ENCODE assay signal across 22 cellular contexts in the genomic region with DNA sequence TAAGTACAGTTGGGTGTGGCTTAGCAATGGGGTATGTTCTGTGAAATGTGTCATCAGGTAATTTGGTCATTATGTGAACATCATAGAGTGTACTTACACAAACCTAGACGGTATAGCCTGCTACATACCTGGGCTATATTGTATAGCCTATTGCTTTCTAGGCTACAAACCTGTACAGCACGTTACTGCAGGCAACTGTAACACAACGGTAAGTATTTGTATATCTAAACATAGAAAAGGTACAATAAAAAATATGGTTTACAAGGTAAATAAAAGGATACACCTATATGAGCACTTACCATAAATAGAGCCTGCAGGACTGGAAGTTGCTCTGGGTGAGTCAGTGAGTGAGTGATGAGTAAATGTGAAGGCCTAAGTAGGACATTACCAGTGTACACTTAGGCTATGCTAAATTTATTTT.
A peak's percentile ranks its signal among the peaks of the same experiment; 100 is the strongest.
DNase-seq lines count a peak whose midpoint lies in the region; ATAC-seq, FAIRE-seq and TF ChIP-seq lines count a peak whose summit lies in the region.
"Had no signal": no experiment of that assay in that cellular context is flagged by ENCODE, and none has a peak within 500 bp of the region (broad histone marks: within the 10 kb centered on the region; RNA-seq: fewer than 3 reads in every experiment).

No MANE protein-coding gene starts in this region.

- no peak overlapping the region for H2BK15ac ChIP-seq in IMR-90 (ENCODE audit: low read depth, low read length)

- no peak overlapping the region for H3K56ac ChIP-seq in IMR-90 (ENCODE audit: extremely low read depth, insufficient read depth, low read length)

- ATAC-seq in IMR-90 (ENCODE audit: low read depth) (peak; percentile 55), GM21786 (IDR thresholded peaks at IDR 0.05; ENCODE audit: unreplicated experiment) (no peak)
- ATAC-seq: heart left ventricle, lower lobe of right lung, Right ventricle myocardium inferior had no signal

- intact Hi-C loops in IMR-90 (cut with micrococcal nuclease): no loop called here

- POLR2A ChIA-PET in IMR-90 (lab: Charles Lee; ENCODE audit: unreplicated experiment): interaction anchor here (0.7 kb wide), 1 partner anchor 8 kb away, joined by 3 read pairs; no protein-coding TSS in a partner anchor

- H2BK20ac ChIP-seq in IMR-90 (ENCODE audit: low read depth, low read length): no peak overlapping the region

- DNase-seq in IMR-90 (peak; percentile 46), iris pigment epithelial cell (ENCODE audit: low read depth) (peak; percentile 58), urothelium cell line (ENCODE audit: low spot score) (no peak), NCI-H1694 treated with DMSO at 0.1 percent for 48 hours (lab: John Stamatoyannopoulos, UW) (no peak), WERI-Rb-1 (no peak)
- DNase-seq: activated CD4-positive, alpha-beta T cell treated with anti-CD3 and anti-CD28 coated beads, Interleukin-2, amount 10 ng/mL, durations not matched to agents 24 days and 14 days; activated effector memory CD4-positive, alpha-beta T cell treated with anti-CD3 and anti-CD28 coated beads, Interleukin-2, amount 50 U/mL, for 16 hours; adrenal gland; H9; heart left ventricle; lower lobe of right lung; NCI-H1694; NCI-H345; sigmoid colon; stimulated activated CD4-positive, alpha-beta T cell treated with anti-CD3 and anti-CD28 coated beads, Interleukin-1b, Interleukin-23, amount 100 ng/mL, for 48 hours; stimulated activated naive CD4-positive, alpha-beta T cell treated with Interleukin-2 at 50 U/mL for 16 hours had no signal

- no peaks in the 10 kb centered on the region for H4K20me1 ChIP-seq in IMR-90 (ENCODE audit: insufficient read depth, low read length)

- no peak overlapping the region for H2AK9ac ChIP-seq in IMR-90 (replicated peaks; ENCODE audit: low read depth, low read length, poor library complexity)

- dilution Hi-C loops in IMR-90 (cut with HindIII; ENCODE audit: low sequenced_read_pairs, unreplicated experiment): no loop called here

- no CpG with 5 or more reads among the region's 3 CpGs for WGBS in IMR-90 (ENCODE audit: extremely low coverage in 2 of 2, insufficient read length in 1 of 2), 2 experiments

- H2BK5ac ChIP-seq in IMR-90 (ENCODE audit: low read depth, low read length, poor library complexity, severe bottlenecking): peak overlapping the region; percentile 17

- H3K14ac ChIP-seq in IMR-90 (replicated peaks; ENCODE audit: low read depth, low read length): no peak overlapping the region

- no peak overlapping the region for H2AFZ ChIP-seq in IMR-90 (replicated peaks; ENCODE audit: low read length, poor library complexity)

- 0 out of 4 replicates have a peak, but pooled peaks cover 0 to 2% of the 10 kb centered on the region in 2 experiments for H3K79me1 ChIP-seq in IMR-90 (ENCODE audit: low read depth in 1 of 2, low read length in 2 of 2)

- H3K18ac ChIP-seq in IMR-90 (ENCODE audit: low read depth, low read length): no peak overlapping the region

- no peak overlapping the region for H3K9ac ChIP-seq in IMR-90 (ENCODE audit: low read depth, low read length)

- H3K4me2 ChIP-seq in IMR-90 (ENCODE audit: low read depth, low read length): no peak overlapping the region

- peaks cover 6% of the 10 kb centered on the region for H3K9me1 ChIP-seq in IMR-90 (ENCODE audit: insufficient read depth, low read length)

- no peak for TF ChIP-seq POLR2A in IMR-90 (IDR thresholded peaks at IDR 0.05; ENCODE audit: low read depth, low read length)

- no peak overlapping the region for H3K23ac ChIP-seq in IMR-90 (ENCODE audit: low read depth, low read length)

- H4K5ac ChIP-seq in IMR-90 (ENCODE audit: low read depth, low read length): no peak overlapping the region

- H4K8ac ChIP-seq in IMR-90 (ENCODE audit: low read depth in 2 of 2, low read length in 2 of 2): no peak overlapping the region

- H3K9me3 ChIP-seq in IMR-90 (ENCODE audit: control insufficient read depth, insufficient read depth, low read length): no peaks in the 10 kb centered on the region
- H3K9me3 ChIP-seq in WERI-Rb-1 (ENCODE audit: severe bottlenecking): no peaks in the 10 kb centered on the region
- H3K9me3 ChIP-seq: adrenal gland, heart left ventricle, lower lobe of right lung, sigmoid colon, tibial nerve had no signal

- FAIRE-seq in urothelium cell line (lab: Jason Lieb, UNC): peak; percentile 17
- FAIRE-seq: G401.6, TTC549 had no signal

- TF ChIP-seq RAD21 in IMR-90 (IDR thresholded peaks at IDR 0.05; ENCODE audit: low read length): no peak

- H3K36me3 ChIP-seq in IMR-90 (ENCODE audit: control insufficient read depth, insufficient read depth, low read length) (peaks cover 1% of the 10 kb centered on the region; the same call in 1 of the 2 replicates), WERI-Rb-1 (peaks cover 58% of the 10 kb centered on the region)

- peaks cover 4% of the 10 kb centered on the region for H3K4me1 ChIP-seq in IMR-90 (ENCODE audit: control insufficient read depth, insufficient read depth, low read length)
- H3K4me1 ChIP-seq: heart left ventricle, lower lobe of right lung, sigmoid colon, tibial nerve had no signal

- no TSS peak for BruUV-seq in IMR-90 (replicated peaks; lab: Mats Ljungman, UMichigan)

- CTCF ChIA-PET in IMR-90 (lab: Yijun Ruan, JAX): no interaction called here

- no peak overlapping the region for H2BK120ac ChIP-seq in IMR-90 (ENCODE audit: low read depth, low read length)

- H3K27ac ChIP-seq in IMR-90 (ENCODE audit: insufficient read depth, low read length) (no peak overlapping the region), VCaP (peak overlapping the region; percentile 39), WERI-Rb-1 (no peak overlapping the region)
- H3K27ac ChIP-seq: adrenal gland, heart left ventricle, lower lobe of right lung, sigmoid colon, tibial nerve had no signal

- TF ChIP-seq CTCF in IMR-90 (conservative IDR thresholded peaks at IDR 0.05; ENCODE audit: low read depth, low read length): no peak
- no peak for TF ChIP-seq CTCF in VCaP (conservative IDR thresholded peaks at IDR 0.05)
- TF ChIP-seq CTCF in WERI-Rb-1 (IDR thresholded peaks at IDR 0.05; ENCODE audit: low read depth, low read length): no peak

- in situ Hi-C loops in IMR-90 (cut with MboI; ENCODE audit: low sequenced_read_pairs): no loop called here

- no peak overlapping the region for H2AK5ac ChIP-seq in IMR-90 (ENCODE audit: low read depth, low read length)

- H3K4ac ChIP-seq in IMR-90 (ENCODE audit: low read depth, low read length): no peak overlapping the region

- H3K27me3 ChIP-seq in IMR-90 (ENCODE audit: control insufficient read depth, insufficient read depth, low read length): no peaks in the 10 kb centered on the region
- H3K27me3 ChIP-seq in WERI-Rb-1 (ENCODE audit: insufficient read depth, low read depth, severe bottlenecking): no peaks in the 10 kb centered on the region
- H3K27me3 ChIP-seq: adrenal gland, heart left ventricle, sigmoid colon, tibial nerve had no signal

- no peak overlapping the region for H4K91ac ChIP-seq in IMR-90 (ENCODE audit: insufficient read depth, low read depth, low read length)

- H3K4me3 ChIP-seq in IMR-90 (ENCODE audit: insufficient read depth, low read depth, low read length) (no peak overlapping the region), WERI-Rb-1 (ENCODE audit: low read depth, low read length) (no peak overlapping the region)
- H3K4me3 ChIP-seq: adrenal gland, heart left ventricle, lower lobe of right lung, sigmoid colon, tibial nerve had no signal

TF ChIP-seq in IMR-90, 13 proteins besides CTCF, POLR2A, EP300 and RAD21:
- TF ChIP-seq RCOR1 (IDR thresholded peaks at IDR 0.05; ENCODE audit: insufficient replicate concordance, low read length) (no peak), MAZ (IDR thresholded peaks at IDR 0.05; ENCODE audit: borderline replicate concordance, low read depth, low read length) (no peak), BHLHE40 (IDR thresholded peaks at IDR 0.05; ENCODE audit: low read depth, low read length) (no peak), RFX5 (IDR thresholded peaks at IDR 0.05; ENCODE audit: low read depth, low read length) (no peak), MAFK (IDR thresholded peaks at IDR 0.05; ENCODE audit: low read depth, low read length) (no peak), FOS (IDR thresholded peaks at IDR 0.05; ENCODE audit: low read depth, low read length) (no peak), CHD1 (IDR thresholded peaks at IDR 0.05; ENCODE audit: low read depth, low read length) (no peak), MXI1 (IDR thresholded peaks at IDR 0.05; ENCODE audit: borderline replicate concordance, low read depth, low read length) (no peak)
- TF ChIP-seq, protein P1, sequence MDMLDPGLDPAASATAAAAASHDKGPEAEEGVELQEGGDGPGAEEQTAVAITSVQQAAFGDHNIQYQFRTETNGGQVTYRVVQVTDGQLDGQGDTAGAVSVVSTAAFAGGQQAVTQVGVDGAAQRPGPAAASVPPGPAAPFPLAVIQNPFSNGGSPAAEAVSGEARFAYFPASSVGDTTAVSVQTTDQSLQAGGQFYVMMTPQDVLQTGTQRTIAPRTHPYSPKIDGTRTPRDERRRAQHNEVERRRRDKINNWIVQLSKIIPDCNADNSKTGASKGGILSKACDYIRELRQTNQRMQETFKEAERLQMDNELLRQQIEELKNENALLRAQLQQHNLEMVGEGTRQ (IDR thresholded peaks at IDR 0.05; ENCODE audit: low read depth, low read length): no peak
- TF ChIP-seq, protein P2, sequence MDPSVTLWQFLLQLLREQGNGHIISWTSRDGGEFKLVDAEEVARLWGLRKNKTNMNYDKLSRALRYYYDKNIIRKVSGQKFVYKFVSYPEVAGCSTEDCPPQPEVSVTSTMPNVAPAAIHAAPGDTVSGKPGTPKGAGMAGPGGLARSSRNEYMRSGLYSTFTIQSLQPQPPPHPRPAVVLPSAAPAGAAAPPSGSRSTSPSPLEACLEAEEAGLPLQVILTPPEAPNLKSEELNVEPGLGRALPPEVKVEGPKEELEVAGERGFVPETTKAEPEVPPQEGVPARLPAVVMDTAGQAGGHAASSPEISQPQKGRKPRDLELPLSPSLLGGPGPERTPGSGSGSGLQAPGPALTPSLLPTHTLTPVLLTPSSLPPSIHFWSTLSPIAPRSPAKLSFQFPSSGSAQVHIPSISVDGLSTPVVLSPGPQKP (IDR thresholded peaks at IDR 0.05; ENCODE audit: borderline replicate concordance, low read depth, low read length): no peak

Comparison
In these comparisons a context has a peak if more than half of its experiments do, and no peak if none do; other contexts are left out.
1. DNase-seq: peak in IMR-90 (single experiment) and iris pigment epithelial cell (single experiment); none in urothelium cell line (single experiment), NCI-H1694 treated with DMSO at 0.1 percent for 48 hours (single experiment) and WERI-Rb-1 (single experiment).